8 cellular contexts compared by ENCODE assay signal in genomic region chr1:89547563-89548485, GRCh38. TPM values are rescaled to one million over a fixed set of nuclear protein-coding genes. Genes with fewer than 3 reads are reported as not detected.
DNase-seq lines count a peak whose midpoint lies in the region; ATAC-seq and TF ChIP-seq lines count a peak whose summit lies in the region.
"Had no signal": no experiment of that assay in that cellular context is flagged by ENCODE, and none has a peak within 500 bp of the region (broad histone marks: within the 10 kb centered on the region; RNA-seq: fewer than 3 reads in every experiment).

No MANE protein-coding gene starts in this region.

- H3K9me3 ChIP-seq in body of pancreas (no peaks in the 10 kb centered on the region), trophoblast cell (ENCODE audit: insufficient read depth, low read depth, low read length) (no peaks in the 10 kb centered on the region), sigmoid colon (no peaks in the 10 kb centered on the region)

- no peak overlapping the region for H2AK5ac ChIP-seq in trophoblast cell (ENCODE audit: low read length)

- no peak overlapping the region for H2BK12ac ChIP-seq in trophoblast cell (ENCODE audit: low read length)

- no peak overlapping the region for H3K18ac ChIP-seq in trophoblast cell (ENCODE audit: low read length)

- DNase-seq in GM13976 (ENCODE audit: low spot score) (no peak), NCI-H1694 (lab: John Stamatoyannopoulos, UW) (peak; percentile 61), body of pancreas (peak; percentile 27 to 57 (median 48)), trophoblast cell (peak; percentile 28 to 45), SKM-1 (lab: John Stamatoyannopoulos, UW; ENCODE audit: unreplicated experiment) (no peak), sigmoid colon (no peak), HK-2 (ENCODE audit: unreplicated experiment) (no peak)
- DNase-seq: activated B cell treated with CpG ODN at 0.5 μM for 24 hours had no signal

- peak; percentile 65 for ATAC-seq in body of pancreas

- peak; percentile 5 for TF ChIP-seq CTCF in GM13976 (IDR thresholded peaks at IDR 0.05; ENCODE audit: borderline replicate concordance, control extremely low read depth, extremely low read depth, insufficient read depth, missing control alignments)
- no peak for TF ChIP-seq CTCF in body of pancreas (IDR thresholded peaks at IDR 0.05)
- TF ChIP-seq CTCF in sigmoid colon (IDR thresholded peaks at IDR 0.05) = no peak

- 34 to 35% methylated on average over 3 of the region's 3 CpGs for WGBS in body of pancreas, 2 donors
- no CpG with 5 or more reads among the region's 3 CpGs for WGBS in trophoblast cell (ENCODE audit: extremely low coverage, insufficient coverage, insufficient read length)
- WGBS in sigmoid colon, 2 donors = 85 to 89% methylated on average over 3 of the region's 3 CpGs

- H3K27ac ChIP-seq in body of pancreas (peak overlapping the region in 1 of 4 donors; percentile 17), trophoblast cell (ENCODE audit: low read depth, low read length) (no peak overlapping the region), sigmoid colon (no peak overlapping the region)

- TF ChIP-seq EP300 in sigmoid colon (IDR thresholded peaks at IDR 0.05) = no peak

- H3K36me3 ChIP-seq in body of pancreas (replicated peaks in 1 of 2; ENCODE audit: insufficient read depth in 1 of 2, low read depth in 2 of 2) = no peaks in the 10 kb centered on the region
- H3K36me3 ChIP-seq in trophoblast cell (ENCODE audit: control insufficient read depth in 1 of 2, insufficient read depth in 2 of 2, low read length in 2 of 2) = no peaks in the 10 kb centered on the region
- H3K36me3 ChIP-seq in sigmoid colon = no peaks in the 10 kb centered on the region

- intact Hi-C loops in body of pancreas (cut with DNase I) (no loop called here), sigmoid colon (cut with DNase I) (no loop called here)

- no peak overlapping the region for H3K4me3 ChIP-seq in body of pancreas
- H3K4me3 ChIP-seq in trophoblast cell (ENCODE audit: low read depth, low read length) = no peak overlapping the region
- H3K4me3 ChIP-seq in sigmoid colon = no peak overlapping the region

- no peak overlapping the region for H2BK120ac ChIP-seq in trophoblast cell (ENCODE audit: insufficient read depth, low read length, poor library complexity)

- H4K12ac ChIP-seq in trophoblast cell (ENCODE audit: low read depth, low read length) = no peak overlapping the region

- H4K91ac ChIP-seq in trophoblast cell (ENCODE audit: low read depth, low read length) = no peak overlapping the region

- H4K8ac ChIP-seq in trophoblast cell (ENCODE audit: low read depth, low read length) = no peak overlapping the region

- no peak overlapping the region for H3K4me2 ChIP-seq in trophoblast cell (ENCODE audit: low read length)

- TF ChIP-seq POLR2A in body of pancreas (IDR thresholded peaks at IDR 0.05) (no peak), sigmoid colon (IDR thresholded peaks at IDR 0.05) (no peak)

- no peak overlapping the region for H2AFZ ChIP-seq in trophoblast cell (ENCODE audit: insufficient read depth, low read length, poor library complexity)

- H3K79me2 ChIP-seq in trophoblast cell (ENCODE audit: control insufficient read depth, insufficient read depth, low read length, poor library complexity) = no peaks in the 10 kb centered on the region

- H3K9ac ChIP-seq in trophoblast cell (ENCODE audit: low read length) = no peak overlapping the region

- H3K79me1 ChIP-seq in trophoblast cell (ENCODE audit: low read length) = no peaks in the 10 kb centered on the region

- H3K27me3 ChIP-seq in body of pancreas (no peaks in the 10 kb centered on the region), trophoblast cell (ENCODE audit: insufficient read depth, low read length) (no peaks in the 10 kb centered on the region), sigmoid colon (no peaks in the 10 kb centered on the region)

- H3K23ac ChIP-seq in trophoblast cell (ENCODE audit: low read length) = no peak overlapping the region

- no peak overlapping the region for H2BK5ac ChIP-seq in trophoblast cell (ENCODE audit: low read depth, low read length, poor library complexity)

- H3K14ac ChIP-seq in trophoblast cell (ENCODE audit: low read length) = no peak overlapping the region

- H3K4ac ChIP-seq in trophoblast cell (ENCODE audit: low read depth, low read length) = no peak overlapping the region

- peaks cover 49% of the 10 kb centered on the region for H3K4me1 ChIP-seq in body of pancreas
- H3K4me1 ChIP-seq in trophoblast cell (ENCODE audit: control insufficient read depth in 1 of 2, insufficient read depth in 2 of 2, low read length in 2 of 2) = no peaks in the 10 kb centered on the region
- H3K4me1 ChIP-seq in sigmoid colon = peaks cover 0 to 23% (median 3%) of the 10 kb centered on the region in 4 donors

- in situ Hi-C loops in GM13976 (cut with MboI; ENCODE audit: low sequenced_read_pairs, unreplicated experiment) = no loop called here

RNA-seq across cellular contexts. Expression of gene LRRC8B, which starts 23.2 kb away (rescaled TPM):
- total RNA-seq in body of pancreas (10 to 100 TPM in 1 of 2 donors, 1 to 10 TPM in 1; 6.0 to 23.4 TPM), sigmoid colon (1 to 10 TPM; 3.0 to 9.8 (median 6.1) TPM)
- 6.5 and 6.7 TPM in 2 replicates for polyA plus RNA-seq in trophoblast cell (2013)
- 1 to 10 TPM; 1.8 to 4.1 (median 1.8) TPM for polyA plus RNA-seq in sigmoid colon

Comparison
In these comparisons a context has a peak if more than half of its experiments do, and no peak if none do; other contexts are left out.
1. DNase-seq: peak in NCI-H1694 (single experiment), body of pancreas (4 of 4) and trophoblast cell (2 of 2); none in GM13976 (single experiment), SKM-1 (single experiment), sigmoid colon (single experiment) and HK-2 (single experiment).